In genomic region chr19:11797491-11797890, GRCh38 we compare ENCODE assay signal across 8 cellular contexts. TPM values are rescaled to one million over a fixed set of nuclear protein-coding genes. Genes with fewer than 3 reads are reported as not detected.
A peak's percentile ranks its signal among the peaks of the same experiment; 100 is the strongest.
DNase-seq lines count a peak whose midpoint lies in the region; ATAC-seq, FAIRE-seq and TF ChIP-seq lines count a peak whose summit lies in the region.

No MANE protein-coding gene starts in this region.

- H3K4me1 ChIP-seq in skeletal muscle tissue (ENCODE audit: control insufficient read depth in 3 of 3, insufficient read depth in 3 of 3, low read length in 3 of 3) = peaks cover 8 to 12% (median 11%) of the 10 kb centered on the region in 3 donors

- H3K27me3 ChIP-seq in bronchial epithelial cell (ENCODE audit: control insufficient read depth, insufficient read depth, low read length) (no peaks in the 10 kb centered on the region), skeletal muscle tissue (ENCODE audit: control insufficient read depth in 3 of 3, insufficient read depth in 3 of 3, low read length in 3 of 3) (no peaks in the 10 kb centered on the region)

- H3K36me3 ChIP-seq in bronchial epithelial cell (ENCODE audit: control insufficient read depth, insufficient read depth, low read length) (no peaks in the 10 kb centered on the region), skeletal muscle tissue (ENCODE audit: control insufficient read depth in 3 of 3, insufficient read depth in 3 of 3, low read length in 3 of 3) (no peaks in the 10 kb centered on the region)

- H3K9ac ChIP-seq in skeletal muscle tissue (ENCODE audit: low read depth in 1 of 3, low read length in 3 of 3) = no peak overlapping the region

- H3K9me3 ChIP-seq in skeletal muscle tissue (ENCODE audit: control insufficient read depth in 3 of 3, low read length in 3 of 3) = no peaks in the 10 kb centered on the region

- H3K4me3 ChIP-seq in WI38 (ENCODE audit: low read depth, low read length) = no peak overlapping the region
- no peak overlapping the region for H3K4me3 ChIP-seq in bronchial epithelial cell (ENCODE audit: low read depth, low read length)
- H3K4me3 ChIP-seq in skeletal muscle tissue (ENCODE audit: low read length in 3 of 3) = peak overlapping the region; percentile 90 to 92 (median 91)

- peak; percentile 83 for FAIRE-seq in bronchial epithelial cell (lab: Jason Lieb, UNC)

- ATAC-seq in HG02852 (IDR thresholded peaks at IDR 0.05; ENCODE audit: unreplicated experiment) (peak; percentile 51), HG03175 (IDR thresholded peaks at IDR 0.05; ENCODE audit: unreplicated experiment) (no peak)

- TF ChIP-seq CTCF in WI38 (IDR thresholded peaks at IDR 0.05; ENCODE audit: low read depth, low read length) (peak; percentile 71), bronchial epithelial cell (IDR thresholded peaks at IDR 0.05; ENCODE audit: insufficient read depth, low read length, severe bottlenecking) (peak; percentile 82)

- no peak overlapping the region for H3K27ac ChIP-seq in skeletal muscle tissue (ENCODE audit: low read depth, low read length)

- DNase-seq in DMS114 treated with DMSO at 0.1 percent for 48 hours (lab: John Stamatoyannopoulos, UW; ENCODE audit: unreplicated experiment) = peak; percentile 9
- DNase-seq in NCI-H2171 (lab: John Stamatoyannopoulos, UW) = peak; percentile 84
- peak; percentile 79 for DNase-seq in bronchial epithelial cell (ENCODE audit: low read depth)
- peak; percentile 83 for DNase-seq in iPS-NIHi7 (ENCODE audit: extremely low spot score)

RNA-seq across cellular contexts. Expression of gene ZNF491, which starts 0.8 kb away (rescaled TPM):
- 0.26 and 0.64 TPM in 2 replicates for total RNA-seq in bronchial epithelial cell
- total RNA-seq in skeletal muscle tissue = 7.8 TPM

RNA-seq across cellular contexts. Expression of gene ZNF440, which starts 16.6 kb away (rescaled TPM):
- total RNA-seq in bronchial epithelial cell (9.0 and 11.3 TPM in 2 replicates), skeletal muscle tissue (6.3 TPM)

RNA-seq across cellular contexts. Expression of gene ZNF441, which starts 30.7 kb away (rescaled TPM):
- total RNA-seq in bronchial epithelial cell = 7.6 and 12.5 TPM in 2 replicates
- 5.2 TPM for total RNA-seq in skeletal muscle tissue

RNA-seq across cellular contexts. Expression of gene ZNF439, which starts 51.0 kb away (rescaled TPM):
- 0.53 and 1.7 TPM in 2 replicates for total RNA-seq in bronchial epithelial cell
- total RNA-seq in skeletal muscle tissue = 4.7 TPM

RNA-seq across cellular contexts. Expression of gene ZNF823, which starts 58.7 kb away (rescaled TPM):
- 6.1 and 8.4 TPM in 2 replicates for total RNA-seq in bronchial epithelial cell
- 19.8 TPM for total RNA-seq in skeletal muscle tissue

Comparison
In these comparisons a context has a peak if more than half of its experiments do, and no peak if none do; other contexts are left out.
1. DNase-seq: peak in every context shown above with its lines; median percentile 84 in NCI-H2171; 83 in iPS-NIHi7; 79 in bronchial epithelial cell; 9 in DMS114 treated with DMSO at 0.1 percent for 48 hours.
2. H3K4me3 ChIP-seq: peak in skeletal muscle tissue (3 of 3); none in WI38 (single experiment) and bronchial epithelial cell (single experiment).